17 cellular contexts compared by ENCODE assay signal in genomic region chr2:70668432-70668831, GRCh38.
A peak's percentile ranks its signal among the peaks of the same experiment; 100 is the strongest.
DNase-seq lines count a peak whose midpoint lies in the region; ATAC-seq, FAIRE-seq and TF ChIP-seq lines count a peak whose summit lies in the region.
"Had no signal": no experiment of that assay in that cellular context is flagged by ENCODE, and none has a peak within 500 bp of the region (broad histone marks: within the 10 kb centered on the region; RNA-seq: fewer than 3 reads in every experiment).

No MANE protein-coding gene starts in this region.

- H3K4me3 Mint-ChIP-seq in activated T-cell treated with anti-CD3 and anti-CD28 coated beads, Interleukin-2, amount 50 U/mL, for 24 hours: no peak overlapping the region
- H3K4me3 Mint-ChIP-seq in activated T-cell treated with anti-CD3 and anti-CD28 coated beads, Interleukin-2, amount 50 U/mL, for 72 hours: no peak overlapping the region

- H3K9me3 Mint-ChIP-seq in activated T-cell treated with anti-CD3 and anti-CD28 coated beads, Interleukin-2, amount 50 U/mL, for 24 hours: no peaks in the 10 kb centered on the region
- peaks cover 3 to 5% of the 10 kb centered on the region in 2 donors for H3K9me3 Mint-ChIP-seq in activated T-cell treated with anti-CD3 and anti-CD28 coated beads, Interleukin-2, amount 50 U/mL, for 72 hours

- peaks cover 16% of the 10 kb centered on the region for H3K4me1 Mint-ChIP-seq in activated T-cell treated with anti-CD3 and anti-CD28 coated beads, Interleukin-2, amount 50 U/mL, for 24 hours (ENCODE audit: low read depth)
- H3K4me1 Mint-ChIP-seq in activated T-cell treated with anti-CD3 and anti-CD28 coated beads, Interleukin-2, amount 50 U/mL, for 72 hours (ENCODE audit: low read depth): peaks cover 18% of the 10 kb centered on the region

- DNase-seq in activated T-cell treated with anti-CD3 and anti-CD28 coated beads, Interleukin-2, amount 50 U/mL, for 24 hours: peak; percentile 2
- no peak for DNase-seq in activated T-cell treated with anti-CD3 and anti-CD28 coated beads, Interleukin-2, amount 50 U/mL, for 72 hours
- peak; percentile 24 to 35 for DNase-seq in frontal cortex (ENCODE audit: low spot score in 2 of 2)
- DNase-seq in nucleus accumbens (lab: John Stamatoyannopoulos, UW): peak in 32 of 56 donors; percentile 9 to 71 (median 34)
- DNase-seq in thyroid gland: no peak
- no peak for DNase-seq in 8988T
- DNase-seq in stimulated activated naive CD4-positive, alpha-beta T cell (lab: John Stamatoyannopoulos, UW): no peak
- DNase-seq in RKO (ENCODE audit: low spot score): no peak
- DNase-seq: COR-L47, DMS153, HCEC 1CT, NCI-H1436, NCI-H2029, NCI-H2171, NCI-H446 treated with DMSO at 0.1 percent for 48 hours had no signal

- H3K4me3 ChIP-seq in thyroid gland (replicated peaks in 1 of 3): no peak overlapping the region
- H3K4me3 ChIP-seq: BLaER1 had no signal

- H3K36me3 Mint-ChIP-seq in activated T-cell treated with anti-CD3 and anti-CD28 coated beads, Interleukin-2, amount 50 U/mL, for 24 hours (ENCODE audit: low read depth): no peaks in the 10 kb centered on the region
- peaks cover 3 to 6% of the 10 kb centered on the region in 2 donors for H3K36me3 Mint-ChIP-seq in activated T-cell treated with anti-CD3 and anti-CD28 coated beads, Interleukin-2, amount 50 U/mL, for 72 hours (ENCODE audit: insufficient read depth in 2 of 2)

- H3K4me1 ChIP-seq in thyroid gland: peaks cover 14 to 22% of the 10 kb centered on the region in 2 donors
- H3K4me1 ChIP-seq: BLaER1 had no signal

- H3K27ac ChIP-seq in thyroid gland: peak overlapping the region in 2 of 3 donors; percentile 38 to 68
- H3K27ac ChIP-seq: BLaER1 had no signal

- ATAC-seq in activated T-cell treated with anti-CD3 and anti-CD28 coated beads, Interleukin-2, amount 50 U/mL, for 72 hours (replicated peaks in 1 of 2): no peak

- H3K27me3 Mint-ChIP-seq in activated T-cell treated with anti-CD3 and anti-CD28 coated beads, Interleukin-2, amount 50 U/mL, for 24 hours: no peaks in the 10 kb centered on the region
- H3K27me3 Mint-ChIP-seq in activated T-cell treated with anti-CD3 and anti-CD28 coated beads, Interleukin-2, amount 50 U/mL, for 72 hours (ENCODE audit: low read depth): no peaks in the 10 kb centered on the region

- H3K27me3 ChIP-seq in thyroid gland: no peaks in the 10 kb centered on the region
- H3K27me3 ChIP-seq: BLaER1 had no signal

- TF ChIP-seq CTCF in thyroid gland (IDR thresholded peaks at IDR 0.05): no peak

- no peak overlapping the region for H3K27ac Mint-ChIP-seq in activated T-cell treated with anti-CD3 and anti-CD28 coated beads, Interleukin-2, amount 50 U/mL, for 24 hours
- no peak overlapping the region for H3K27ac Mint-ChIP-seq in activated T-cell treated with anti-CD3 and anti-CD28 coated beads, Interleukin-2, amount 50 U/mL, for 72 hours

- no peak for FAIRE-seq in frontal cortex (lab: Jason Lieb, UNC)
- FAIRE-seq: GM12892 had no signal

- no peaks in the 10 kb centered on the region for H3K36me3 ChIP-seq in thyroid gland

- intact Hi-C loops in thyroid gland (cut with DNase I): no loop called here

- WGBS in thyroid gland, 2 donors: 63 to 67% methylated on average over 3 of the region's 3 CpGs

- H3K9me3 ChIP-seq in thyroid gland: no peaks in the 10 kb centered on the region
- H3K9me3 ChIP-seq: BLaER1 had no signal

- no peak for TF ChIP-seq POLR2A in thyroid gland (IDR thresholded peaks at IDR 0.05)

Comparison
In these comparisons a context has a peak if more than half of its experiments do, and no peak if none do; other contexts are left out.
1. DNase-seq: peak in activated T-cell treated with anti-CD3 and anti-CD28 coated beads, Interleukin-2, amount 50 U/mL, for 24 hours (single experiment), frontal cortex (2 of 2) and nucleus accumbens (32 of 56); none in activated T-cell treated with anti-CD3 and anti-CD28 coated beads, Interleukin-2, amount 50 U/mL, for 72 hours (0 of 2), thyroid gland (0 of 2), 8988T (single experiment), stimulated activated naive CD4-positive, alpha-beta T cell (0 of 6) and RKO (single experiment).